Comparison of ENCODE assay signal across 8 cellular contexts in genomic region chr19:12564016-12564664, GRCh38. TPM values are rescaled to one million over a fixed set of nuclear protein-coding genes. Genes with fewer than 3 reads are reported as not detected.
A peak's percentile ranks its signal among the peaks of the same experiment; 100 is the strongest.
DNase-seq lines count a peak whose midpoint lies in the region; ATAC-seq and TF ChIP-seq lines count a peak whose summit lies in the region.

No MANE protein-coding gene starts in this region.

- no peaks in the 10 kb centered on the region for H3K9me3 ChIP-seq in OCI-LY7 (ENCODE audit: low read length)

- no peak overlapping the region for H2AFZ ChIP-seq in OCI-LY7 (ENCODE audit: low read length)

- H3K4me3 ChIP-seq in OCI-LY7 (ENCODE audit: low read depth, low read length, poor library complexity, severe bottlenecking): no peak overlapping the region

- H3K4me1 ChIP-seq in OCI-LY7 (ENCODE audit: insufficient read depth, low read length, poor library complexity, severe bottlenecking): peaks cover 3% of the 10 kb centered on the region

- no peaks in the 10 kb centered on the region for H3K79me2 ChIP-seq in OCI-LY7 (ENCODE audit: insufficient read depth, low read depth, low read length)

- no peaks in the 10 kb centered on the region for H3K36me3 ChIP-seq in OCI-LY7 (ENCODE audit: insufficient read depth, low read length)

- no TSS peak for BruUV-seq in OCI-LY7 (replicated peaks; lab: Mats Ljungman, UMichigan)

- intact Hi-C loops in OCI-LY7 (cut with micrococcal nuclease; ENCODE audit: unreplicated experiment): loop anchor here (1.0 to 2.0 kb wide), 4 partner anchors 49 to 108 kb away; no protein-coding TSS in a partner anchor

- ATAC-seq in GM18867 (IDR thresholded peaks at IDR 0.05; ENCODE audit: unreplicated experiment): no peak

- peak; percentile 92 for DNase-seq in DMS 273 (lab: John Stamatoyannopoulos, UW; ENCODE audit: unreplicated experiment)
- peak; percentile 71 for DNase-seq in KG1 (lab: John Stamatoyannopoulos, UW)
- DNase-seq in OCI-LY7 (ENCODE audit: low spot score): peak; percentile 87
- peak; percentile 93 for DNase-seq in activated CD8-positive, alpha-beta memory T cell treated with anti-CD3 and anti-CD28 coated beads, Interleukin-2, amount 50 U/mL, for 4 hours
- DNase-seq in epidermal melanocyte (ENCODE audit: insufficient read length, low spot score): peak; percentile 97
- peak; percentile 78 for DNase-seq in middle frontal gyrus (ENCODE audit: extremely low spot score, low spot score)
- DNase-seq in stimulated activated CD8-positive, alpha-beta memory T cell treated with anti-CD3 and anti-CD28 coated beads, Interleukin-2, amount 100 ng/mL, for 48 hours (ENCODE audit: low read depth in 2 of 2): peak; percentile 81 to 92

- no peaks in the 10 kb centered on the region for H4K20me1 ChIP-seq in OCI-LY7 (ENCODE audit: insufficient read depth, low read length)

- POLR2A ChIA-PET in OCI-LY7 (lab: Charles Lee): interaction anchor here (0.6 kb wide), 1 partner anchor 51 kb away, joined by 3 read pairs; no protein-coding TSS in a partner anchor

- no peak overlapping the region for H3K27ac ChIP-seq in OCI-LY7 (ENCODE audit: low read depth, low read length, poor library complexity, severe bottlenecking)

- CTCF ChIA-PET in OCI-LY7 (lab: Charles Lee; ENCODE audit: unreplicated experiment): interaction anchor here (0.7 kb wide), 1 partner anchor 108 kb away, joined by 4 read pairs; no protein-coding TSS in a partner anchor

- TF ChIP-seq CTCF in OCI-LY7 (conservative IDR thresholded peaks at IDR 0.05; ENCODE audit: low read length): peak; percentile 97

- H3K9me2 ChIP-seq in OCI-LY7 (ENCODE audit: insufficient read depth, low read length): no peaks in the 10 kb centered on the region

- H3K4me2 ChIP-seq in OCI-LY7 (ENCODE audit: low read length): peak overlapping the region; percentile 48

RNA-seq across cellular contexts. Expression of gene ZNF564, which starts 12.9 kb away (rescaled TPM):
- 6.6 and 8.0 TPM in 2 replicates for total RNA-seq in OCI-LY7 (2014; rRNA removed; shearing (Covaris generic))
- total RNA-seq in OCI-LY7 (2022): 13.1 and 16.5 TPM in 2 replicates

RNA-seq across cellular contexts. Expression of gene ZNF490, which starts 46.5 kb away (rescaled TPM):
- total RNA-seq in OCI-LY7 (2014; rRNA removed; shearing (Covaris generic)): 6.3 and 8.6 TPM in 2 replicates
- total RNA-seq in OCI-LY7 (2022): 8.1 and 11.2 TPM in 2 replicates

RNA-seq across cellular contexts. Expression of gene ZNF791, which starts 46.6 kb away (rescaled TPM):
- 5.3 and 7.8 TPM in 2 replicates for total RNA-seq in OCI-LY7 (2014; rRNA removed; shearing (Covaris generic))
- 17.1 and 18.2 TPM in 2 replicates for total RNA-seq in OCI-LY7 (2022)
